In the genomic region with DNA sequence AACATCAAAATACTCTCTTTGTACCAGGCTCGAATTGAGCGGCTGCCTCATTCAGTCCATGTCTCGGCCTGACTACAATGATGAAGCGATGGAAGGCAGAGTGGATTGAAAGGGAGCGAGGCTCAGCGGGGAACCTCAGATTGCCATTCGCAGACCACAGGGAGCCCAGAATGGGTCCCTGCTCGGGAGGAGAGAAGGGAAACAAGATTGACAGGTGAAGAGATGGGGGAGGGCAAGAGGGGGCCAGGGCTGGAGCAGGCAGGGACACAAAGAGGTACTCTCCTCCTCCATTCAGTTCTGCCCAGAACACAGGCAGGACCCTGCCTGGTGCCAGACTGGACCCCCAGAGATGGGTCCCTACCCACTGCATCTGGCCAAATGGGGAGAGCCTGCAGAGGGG, we compare ENCODE assay signal across 19 cellular contexts.
"Had no signal": no experiment of that assay in that cellular context is flagged by ENCODE, and none has a peak within 500 bp of the region (broad histone marks: within the 10 kb centered on the region; RNA-seq: fewer than 3 reads in every experiment).

No MANE protein-coding gene starts in this region.

- DNase-seq: effector memory CD4-positive, alpha-beta T cell; esophagus squamous epithelium; left colon; left ventricle myocardium superior; pancreas; sigmoid colon; stimulated activated CD4-positive, alpha-beta T cell treated with anti-CD3 and anti-CD28 coated beads, Interleukin-2, amount 100 ng/mL, for 48 hours had no signal

- H3K27ac Mint-ChIP-seq: immature natural killer cell, nephron progenitor cell, type B pancreatic cell had no signal

- H3K9me3 Mint-ChIP-seq: central memory CD8-positive, alpha-beta T cell; type B pancreatic cell had no signal

- H3K4me3 ChIP-seq: esophagus squamous epithelium, gastroesophageal sphincter, lung, pancreas, psoas muscle, sigmoid colon, skin epidermis, suprapubic skin, thyroid gland had no signal

- H3K36me3 ChIP-seq: esophagus squamous epithelium, gastroesophageal sphincter, pancreas, sigmoid colon, suprapubic skin, thyroid gland had no signal

- H3K36me3 Mint-ChIP-seq: type B pancreatic cell had no signal

- H3K9me3 ChIP-seq: esophagus squamous epithelium, gastroesophageal sphincter, pancreas, psoas muscle, sigmoid colon, suprapubic skin, thyroid gland had no signal

- H3K27ac ChIP-seq: esophagus squamous epithelium, gastroesophageal sphincter, pancreas, psoas muscle, sigmoid colon, skin epidermis, suprapubic skin, thyroid gland had no signal

- ATAC-seq: gastroesophageal sphincter; left colon; left ventricle myocardium superior; pancreas; psoas muscle; stimulated activated naive CD8-positive, alpha-beta T cell treated with anti-CD3 and anti-CD28 coated beads, Interleukin-15, Interleukin-2, amounts not matched to agents 100 U/mL and 50 U/mL, for 24 hours had no signal

- H3K4me3 Mint-ChIP-seq: central memory CD8-positive, alpha-beta T cell; immature natural killer cell; nephron progenitor cell; type B pancreatic cell had no signal

- FAIRE-seq: pancreas, urothelium cell line had no signal
